Comparison of ENCODE assay signal across 25 cellular contexts in the genomic region with DNA sequence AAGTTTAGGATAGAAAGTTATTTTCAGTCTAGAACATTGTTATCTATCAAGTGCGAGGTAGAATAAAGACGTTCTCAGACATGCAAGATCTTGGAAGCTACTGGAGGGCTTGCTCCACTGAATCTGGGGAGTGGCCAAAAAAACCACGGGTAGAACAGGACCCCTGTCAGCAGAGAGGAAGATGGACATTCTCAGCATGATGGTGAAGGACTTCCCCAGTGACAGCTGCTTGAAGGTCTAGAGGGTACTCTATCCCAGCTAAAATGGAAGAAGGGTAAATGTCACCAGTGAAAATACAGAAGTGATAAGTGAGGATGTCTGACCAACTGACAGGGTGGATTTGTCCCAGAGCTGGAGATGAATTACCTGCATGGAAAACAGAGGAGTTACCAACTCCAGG. TPM values are rescaled to one million over a fixed set of nuclear protein-coding genes. Genes with fewer than 3 reads are reported as not detected.
"Had no signal": no experiment of that assay in that cellular context is flagged by ENCODE, and none has a peak within 500 bp of the region (broad histone marks: within the 10 kb centered on the region; RNA-seq: fewer than 3 reads in every experiment).

No MANE protein-coding gene starts in this region.

- H3K4me1 Mint-ChIP-seq: activated CD8-positive, alpha-beta memory T cell treated with anti-CD3 and anti-CD28 coated beads, Interleukin-2, amount 10 ng/mL, durations not matched to agents 7 days and 5 days; activated naive CD4-positive, alpha-beta T cell treated with anti-CD3 and anti-CD28 coated beads, Interleukin-2, amount 50 U/mL, for 24 hours; T-cell had no signal

- H3K9me3 ChIP-seq: breast epithelium had no signal

- ATAC-seq: activated CD4-positive, CD25-positive, alpha-beta regulatory T cell treated with anti-CD3 and anti-CD28 coated beads, Interleukin-2, amount 50 U/mL, for 24 hours; activated CD8-positive, alpha-beta memory T cell treated with anti-CD3 and anti-CD28 coated beads, Interleukin-2, amount 10 ng/mL, durations not matched to agents 7 days and 5 days; T-cell had no signal

- H3K36me3 ChIP-seq: breast epithelium, WERI-Rb-1 had no signal

- H3K27ac ChIP-seq: breast epithelium, WERI-Rb-1 had no signal

- H3K27ac Mint-ChIP-seq: activated CD8-positive, alpha-beta memory T cell treated with anti-CD3 and anti-CD28 coated beads, Interleukin-2, amount 10 ng/mL, durations not matched to agents 7 days and 5 days; activated naive CD4-positive, alpha-beta T cell treated with anti-CD3 and anti-CD28 coated beads, Interleukin-2, amount 50 U/mL, for 24 hours; activated T-cell treated with anti-CD3 and anti-CD28 coated beads, Interleukin-2, amount 50 U/mL, for 24 hours; activated T-helper 1 cell treated with anti-CD3 and anti-CD28 coated beads, Interleukin-12 subunit alpha, Interleukin-12 subunit beta, Interleukin-2, Interleukin-4 antibody, amounts not matched to agents 30 ng/mL and 10 ng/mL and 1 ng/mL, durations not matched to agents 14 hours and 24 hours and 36 hours; T-cell had no signal

- H3K4me3 Mint-ChIP-seq: activated CD8-positive, alpha-beta memory T cell treated with anti-CD3 and anti-CD28 coated beads, Interleukin-2, amount 10 ng/mL, durations not matched to agents 7 days and 5 days; activated naive CD4-positive, alpha-beta T cell treated with anti-CD3 and anti-CD28 coated beads, Interleukin-2, amount 50 U/mL, for 24 hours; activated T-cell treated with anti-CD3 and anti-CD28 coated beads, Interleukin-2, amount 50 U/mL, for 24 hours; activated T-helper 1 cell treated with anti-CD3 and anti-CD28 coated beads, Interleukin-12 subunit alpha, Interleukin-12 subunit beta, Interleukin-2, Interleukin-4 antibody, amounts not matched to agents 30 ng/mL and 10 ng/mL and 1 ng/mL, durations not matched to agents 14 hours and 24 hours and 36 hours; T-cell had no signal

- FAIRE-seq: RCC 7860 had no signal

- DNase-seq: activated CD4-positive, alpha-beta T cell treated with anti-CD3 and anti-CD28 coated beads for 4 hours; activated CD8-positive, alpha-beta memory T cell treated with anti-CD3 and anti-CD28 coated beads, Interleukin-2, amount 10 ng/mL, durations not matched to agents 7 days and 5 days; activated effector memory CD4-positive, alpha-beta T cell treated with Interleukin-2 at 50 U/mL for 16 hours; activated naive CD4-positive, alpha-beta T cell; activated T-cell treated with anti-CD3 and anti-CD28 coated beads, Interleukin-2, amount 50 U/mL, for 24 hours; aorta; caudate nucleus; NCI-H1105 treated with DMSO at 0.1 percent for 48 hours; NCI-H1436 treated with DMSO at 0.1 percent for 48 hours; NCI-H187; NCI-H2081; NCI-H510A treated with DMSO at 0.1 percent for 48 hours; NCI-H69; NK-92 treated with Interleukin-12 subunit alpha and Interleukin-12 subunit beta, amount 100 ng/mL, for 24 hours; SHP77; T-cell; T-helper 2 cell; WERI-Rb-1 had no signal

- H3K4me3 ChIP-seq: breast epithelium had no signal

- H3K4me1 ChIP-seq: breast epithelium had no signal

- H3K36me3 Mint-ChIP-seq: activated CD8-positive, alpha-beta memory T cell treated with anti-CD3 and anti-CD28 coated beads, Interleukin-2, amount 10 ng/mL, durations not matched to agents 7 days and 5 days; activated naive CD4-positive, alpha-beta T cell treated with anti-CD3 and anti-CD28 coated beads, Interleukin-2, amount 50 U/mL, for 24 hours; T-cell had no signal

- H3K9me3 Mint-ChIP-seq: activated naive CD4-positive, alpha-beta T cell treated with anti-CD3 and anti-CD28 coated beads, Interleukin-2, amount 50 U/mL, for 24 hours; activated T-cell treated with anti-CD3 and anti-CD28 coated beads, Interleukin-2, amount 50 U/mL, for 24 hours; activated T-helper 1 cell treated with anti-CD3 and anti-CD28 coated beads, Interleukin-12 subunit alpha, Interleukin-12 subunit beta, Interleukin-2, Interleukin-4 antibody, amounts not matched to agents 30 ng/mL and 10 ng/mL and 1 ng/mL, durations not matched to agents 14 hours and 24 hours and 36 hours had no signal

RNA-seq across cellular contexts. Expression of a gene that starts 10.1 kb away (rescaled TPM):
- total RNA-seq: activated CD8-positive, alpha-beta memory T cell treated with anti-CD3 and anti-CD28 coated beads, Interleukin-2, amount 10 ng/mL, durations not matched to agents 7 days and 5 days; activated T-helper 1 cell treated with anti-CD3 and anti-CD28 coated beads, Interleukin-12 subunit alpha, Interleukin-12 subunit beta, Interleukin-2, Interleukin-4 antibody, amounts not matched to agents 30 ng/mL and 10 ng/mL and 1 ng/mL, durations not matched to agents 14 hours and 24 hours and 36 hours; aorta; cerebellum; SK-MEL-5 had no signal
- polyA plus RNA-seq: aorta had no signal
